Comparison of ENCODE assay signal across 1 cellular context in genomic region chr20:64238115-64238825, GRCh38.
TF ChIP-seq lines count a peak whose summit lies in the region.

No MANE protein-coding gene starts in this region.

TF ChIP-seq in HepG2, 621 proteins besides CTCF, POLR2A, EP300 and RAD21 (continued from another document and continues in another):
- peak; percentile 79 for TF ChIP-seq ZNF687 (CRISPR knock-in tag; IDR thresholded peaks at IDR 0.05)
- TF ChIP-seq, protein P1, sequence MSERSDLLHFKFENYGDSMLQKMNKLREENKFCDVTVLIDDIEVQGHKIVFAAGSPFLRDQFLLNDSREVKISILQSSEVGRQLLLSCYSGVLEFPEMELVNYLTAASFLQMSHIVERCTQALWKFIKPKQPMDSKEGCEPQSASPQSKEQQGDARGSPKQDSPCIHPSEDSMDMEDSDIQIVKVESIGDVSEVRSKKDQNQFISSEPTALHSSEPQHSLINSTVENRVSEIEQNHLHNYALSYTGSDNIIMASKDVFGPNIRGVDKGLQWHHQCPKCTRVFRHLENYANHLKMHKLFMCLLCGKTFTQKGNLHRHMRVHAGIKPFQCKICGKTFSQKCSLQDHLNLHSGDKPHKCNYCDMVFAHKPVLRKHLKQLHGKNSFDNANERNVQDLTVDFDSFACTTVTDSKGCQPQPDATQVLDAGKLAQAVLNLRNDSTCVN (CRISPR knock-in tag; IDR thresholded peaks at IDR 0.05; ENCODE audit: borderline replicate concordance): peak; percentile 58; the same call in 1 of the 2 replicates
- TF ChIP-seq HNF4A (CRISPR knock-in tag; IDR thresholded peaks at IDR 0.05): peak; percentile 74
- TF ChIP-seq ATF7-NPFF (CRISPR knock-in tag; IDR thresholded peaks at IDR 0.05; ENCODE audit: low read depth): no peak
- 0 out of 2 replicates have a peak, but pooled peaks have one; percentile 4 for TF ChIP-seq NFE2L1 (CRISPR knock-in tag; IDR thresholded peaks at IDR 0.05; ENCODE audit: borderline replicate concordance)
- TF ChIP-seq ZNF737 (CRISPR knock-in tag; IDR thresholded peaks at IDR 0.05; ENCODE audit: borderline replicate concordance): peak; percentile 31; the same call in 1 of the 2 replicates
- TF ChIP-seq ZBTB7A (CRISPR knock-in tag; IDR thresholded peaks at IDR 0.05): peak; percentile 85; the same call in 1 of the 2 replicates
- no peak for TF ChIP-seq ZNF629 (CRISPR knock-in tag; conservative IDR thresholded peaks at IDR 0.05)
- TF ChIP-seq YY1 (IDR thresholded peaks at IDR 0.05; ENCODE audit: insufficient read depth, insufficient replicate concordance, low read depth, low read length): no peak
- no peak for TF ChIP-seq HOXA7 (CRISPR knock-in tag; IDR thresholded peaks at IDR 0.05)
- TF ChIP-seq ELF1 (CRISPR knock-in tag; IDR thresholded peaks at IDR 0.05): peak; percentile 43; the same call in 1 of the 2 replicates
- TF ChIP-seq ZMAT3 (CRISPR knock-in tag; conservative IDR thresholded peaks at IDR 0.05): 0 out of 2 replicates have a peak, but pooled peaks have one; percentile 66
- TF ChIP-seq ZNF276 (CRISPR knock-in tag; IDR thresholded peaks at IDR 0.05; ENCODE audit: low read depth): peak; percentile 72; the same call in 1 of the 2 replicates
- no peak for TF ChIP-seq ZNF563 (CRISPR knock-in tag; IDR thresholded peaks at IDR 0.05)
- TF ChIP-seq ZFP90 (CRISPR knock-in tag; IDR thresholded peaks at IDR 0.05; ENCODE audit: borderline replicate concordance): 0 out of 2 replicates have a peak, but pooled peaks have one; percentile 73
- peak; percentile 93 for TF ChIP-seq ZNF547 (CRISPR knock-in tag; IDR thresholded peaks at IDR 0.05)
- no peak for TF ChIP-seq MEIS2 (CRISPR knock-in tag; IDR thresholded peaks at IDR 0.05)
- 0 out of 2 replicates have a peak, but pooled peaks have one; percentile 91 for TF ChIP-seq ZNF337 (CRISPR knock-in tag; IDR thresholded peaks at IDR 0.05; ENCODE audit: borderline replicate concordance, low read depth)
- TF ChIP-seq ZNF883 (CRISPR knock-in tag; IDR thresholded peaks at IDR 0.05; ENCODE audit: not compliant biosample characterization): peak; percentile 64
- no peak for TF ChIP-seq ZNF383 (CRISPR knock-in tag; IDR thresholded peaks at IDR 0.05; ENCODE audit: borderline replicate concordance)
- peak; percentile 31; the same call in 1 of the 2 replicates for TF ChIP-seq ZNF605 (CRISPR knock-in tag; IDR thresholded peaks at IDR 0.05)
- peak; percentile 21; the same call in 1 of the 2 replicates for TF ChIP-seq ZBTB4 (CRISPR knock-in tag; IDR thresholded peaks at IDR 0.05; ENCODE audit: borderline replicate concordance)
- TF ChIP-seq, protein P2, sequence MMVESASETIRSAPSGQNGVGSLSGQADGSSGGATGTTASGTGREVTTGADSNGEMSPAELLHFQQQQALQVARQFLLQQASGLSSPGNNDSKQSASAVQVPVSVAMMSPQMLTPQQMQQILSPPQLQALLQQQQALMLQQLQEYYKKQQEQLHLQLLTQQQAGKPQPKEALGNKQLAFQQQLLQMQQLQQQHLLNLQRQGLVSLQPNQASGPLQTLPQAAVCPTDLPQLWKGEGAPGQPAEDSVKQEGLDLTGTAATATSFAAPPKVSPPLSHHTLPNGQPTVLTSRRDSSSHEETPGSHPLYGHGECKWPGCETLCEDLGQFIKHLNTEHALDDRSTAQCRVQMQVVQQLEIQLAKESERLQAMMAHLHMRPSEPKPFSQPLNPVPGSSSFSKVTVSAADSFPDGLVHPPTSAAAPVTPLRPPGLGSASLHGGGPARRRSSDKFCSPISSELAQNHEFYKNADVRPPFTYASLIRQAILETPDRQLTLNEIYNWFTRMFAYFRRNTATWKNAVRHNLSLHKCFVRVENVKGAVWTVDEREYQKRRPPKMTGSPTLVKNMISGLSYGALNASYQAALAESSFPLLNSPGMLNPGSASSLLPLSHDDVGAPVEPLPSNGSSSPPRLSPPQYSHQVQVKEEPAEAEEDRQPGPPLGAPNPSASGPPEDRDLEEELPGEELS (CRISPR knock-in tag; IDR thresholded peaks at IDR 0.05): peak; percentile 73
- TF ChIP-seq FOSL1 (CRISPR knock-in tag; IDR thresholded peaks at IDR 0.05; ENCODE audit: borderline replicate concordance): no peak
- peak; percentile 67; the same call in 1 of the 2 replicates for TF ChIP-seq ZFP1 (CRISPR knock-in tag; IDR thresholded peaks at IDR 0.05)
- no peak for TF ChIP-seq TCF12 (IDR thresholded peaks at IDR 0.05)
- TF ChIP-seq TCF12 (CRISPR knock-in tag; IDR thresholded peaks at IDR 0.05): peak; percentile 42; the same call in 1 of the 2 replicates
- peak; percentile 55; the same call in 1 of the 2 replicates for TF ChIP-seq POGZ (CRISPR knock-in tag; IDR thresholded peaks at IDR 0.05)
- TF ChIP-seq SATB2 (CRISPR knock-in tag; IDR thresholded peaks at IDR 0.05): no peak
- peak; percentile 84; the same call in 1 of the 2 replicates for TF ChIP-seq ZNF136 (CRISPR knock-in tag; IDR thresholded peaks at IDR 0.05; ENCODE audit: low read depth)
- TF ChIP-seq PITX1 (CRISPR knock-in tag; IDR thresholded peaks at IDR 0.05): peak; percentile 77
- TF ChIP-seq ZNF510 (CRISPR knock-in tag; IDR thresholded peaks at IDR 0.05; ENCODE audit: low read depth): 0 out of 2 replicates have a peak, but pooled peaks have one; percentile 74
- peak; percentile 60; the same call in 1 of the 2 replicates for TF ChIP-seq ZNF264 (CRISPR knock-in tag; IDR thresholded peaks at IDR 0.05)
- TF ChIP-seq STAG1 (CRISPR knock-in tag; IDR thresholded peaks at IDR 0.05): peak; percentile 14; the same call in 1 of the 2 replicates
- TF ChIP-seq NFKB2 (CRISPR knock-in tag; IDR thresholded peaks at IDR 0.05; ENCODE audit: borderline replicate concordance): 0 out of 2 replicates have a peak, but pooled peaks have one; percentile 65
- TF ChIP-seq, protein P3, sequence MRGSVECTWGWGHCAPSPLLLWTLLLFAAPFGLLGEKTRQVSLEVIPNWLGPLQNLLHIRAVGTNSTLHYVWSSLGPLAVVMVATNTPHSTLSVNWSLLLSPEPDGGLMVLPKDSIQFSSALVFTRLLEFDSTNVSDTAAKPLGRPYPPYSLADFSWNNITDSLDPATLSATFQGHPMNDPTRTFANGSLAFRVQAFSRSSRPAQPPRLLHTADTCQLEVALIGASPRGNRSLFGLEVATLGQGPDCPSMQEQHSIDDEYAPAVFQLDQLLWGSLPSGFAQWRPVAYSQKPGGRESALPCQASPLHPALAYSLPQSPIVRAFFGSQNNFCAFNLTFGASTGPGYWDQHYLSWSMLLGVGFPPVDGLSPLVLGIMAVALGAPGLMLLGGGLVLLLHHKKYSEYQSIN (CRISPR knock-in tag; IDR thresholded peaks at IDR 0.05; ENCODE audit: borderline replicate concordance): no peak
- TF ChIP-seq ZSCAN29 (CRISPR knock-in tag; conservative IDR thresholded peaks at IDR 0.05): peak; percentile 77
- TF ChIP-seq ZNF335 (CRISPR knock-in tag; IDR thresholded peaks at IDR 0.05): peak; percentile 73; the same call in 1 of the 2 replicates
- no peak; the same call in none of the 2 replicates for TF ChIP-seq ZNF124 (CRISPR knock-in tag; IDR thresholded peaks at IDR 0.05)
- TF ChIP-seq ZNF740 (CRISPR knock-in tag; IDR thresholded peaks at IDR 0.05): peak; percentile 41; the same call in 1 of the 2 replicates
- no peak for TF ChIP-seq TOPORS (CRISPR knock-in tag; IDR thresholded peaks at IDR 0.05)
- TF ChIP-seq, protein P4, sequence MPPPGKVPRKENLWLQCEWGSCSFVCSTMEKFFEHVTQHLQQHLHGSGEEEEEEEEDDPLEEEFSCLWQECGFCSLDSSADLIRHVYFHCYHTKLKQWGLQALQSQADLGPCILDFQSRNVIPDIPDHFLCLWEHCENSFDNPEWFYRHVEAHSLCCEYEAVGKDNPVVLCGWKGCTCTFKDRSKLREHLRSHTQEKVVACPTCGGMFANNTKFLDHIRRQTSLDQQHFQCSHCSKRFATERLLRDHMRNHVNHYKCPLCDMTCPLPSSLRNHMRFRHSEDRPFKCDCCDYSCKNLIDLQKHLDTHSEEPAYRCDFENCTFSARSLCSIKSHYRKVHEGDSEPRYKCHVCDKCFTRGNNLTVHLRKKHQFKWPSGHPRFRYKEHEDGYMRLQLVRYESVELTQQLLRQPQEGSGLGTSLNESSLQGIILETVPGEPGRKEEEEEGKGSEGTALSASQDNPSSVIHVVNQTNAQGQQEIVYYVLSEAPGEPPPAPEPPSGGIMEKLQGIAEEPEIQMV (CRISPR knock-in tag; IDR thresholded peaks at IDR 0.05; ENCODE audit: low read depth): 0 out of 2 replicates have a peak, but pooled peaks have one; percentile 29
- TF ChIP-seq ZNF713 (CRISPR knock-in tag; IDR thresholded peaks at IDR 0.05): 0 out of 2 replicates have a peak, but pooled peaks have one; percentile 9
- TF ChIP-seq, protein P5, sequence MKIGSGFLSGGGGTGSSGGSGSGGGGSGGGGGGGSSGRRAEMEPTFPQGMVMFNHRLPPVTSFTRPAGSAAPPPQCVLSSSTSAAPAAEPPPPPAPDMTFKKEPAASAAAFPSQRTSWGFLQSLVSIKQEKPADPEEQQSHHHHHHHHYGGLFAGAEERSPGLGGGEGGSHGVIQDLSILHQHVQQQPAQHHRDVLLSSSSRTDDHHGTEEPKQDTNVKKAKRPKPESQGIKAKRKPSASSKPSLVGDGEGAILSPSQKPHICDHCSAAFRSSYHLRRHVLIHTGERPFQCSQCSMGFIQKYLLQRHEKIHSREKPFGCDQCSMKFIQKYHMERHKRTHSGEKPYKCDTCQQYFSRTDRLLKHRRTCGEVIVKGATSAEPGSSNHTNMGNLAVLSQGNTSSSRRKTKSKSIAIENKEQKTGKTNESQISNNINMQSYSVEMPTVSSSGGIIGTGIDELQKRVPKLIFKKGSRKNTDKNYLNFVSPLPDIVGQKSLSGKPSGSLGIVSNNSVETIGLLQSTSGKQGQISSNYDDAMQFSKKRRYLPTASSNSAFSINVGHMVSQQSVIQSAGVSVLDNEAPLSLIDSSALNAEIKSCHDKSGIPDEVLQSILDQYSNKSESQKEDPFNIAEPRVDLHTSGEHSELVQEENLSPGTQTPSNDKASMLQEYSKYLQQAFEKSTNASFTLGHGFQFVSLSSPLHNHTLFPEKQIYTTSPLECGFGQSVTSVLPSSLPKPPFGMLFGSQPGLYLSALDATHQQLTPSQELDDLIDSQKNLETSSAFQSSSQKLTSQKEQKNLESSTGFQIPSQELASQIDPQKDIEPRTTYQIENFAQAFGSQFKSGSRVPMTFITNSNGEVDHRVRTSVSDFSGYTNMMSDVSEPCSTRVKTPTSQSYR (CRISPR knock-in tag; IDR thresholded peaks at IDR 0.05; ENCODE audit: borderline replicate concordance): peak; percentile 62
- TF ChIP-seq ZNF274 (CRISPR knock-in tag; IDR thresholded peaks at IDR 0.05): no peak
- TF ChIP-seq SUZ12 (IDR thresholded peaks at IDR 0.05; ENCODE audit: low read depth, low read length): no peak
